In the genomic region with DNA sequence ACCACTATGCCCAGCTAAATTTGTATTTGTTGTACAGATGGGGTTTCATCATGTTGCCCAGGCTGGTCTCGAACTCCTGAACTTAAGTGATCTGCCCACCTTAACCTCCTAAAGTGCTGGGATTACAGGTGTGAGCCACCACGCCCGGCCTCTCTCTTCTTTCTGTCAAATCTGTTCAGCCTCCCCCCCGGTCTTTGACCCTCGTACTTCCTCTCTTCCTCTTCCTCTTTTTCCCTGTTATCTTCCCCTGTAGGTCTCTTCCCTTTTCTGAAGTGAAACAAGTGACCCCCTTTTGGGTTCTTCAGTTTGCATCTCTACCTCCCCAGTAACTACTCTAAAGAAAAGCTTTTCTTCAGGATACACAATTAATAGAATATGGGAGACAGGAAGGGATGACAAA, we compare ENCODE assay signal across 20 cellular contexts. TPM values are rescaled to one million over a fixed set of nuclear protein-coding genes. Genes with fewer than 3 reads are reported as not detected.
DNase-seq lines count a peak whose midpoint lies in the region; ATAC-seq and TF ChIP-seq lines count a peak whose summit lies in the region.
"Had no signal": no experiment of that assay in that cellular context is flagged by ENCODE, and none has a peak within 500 bp of the region (broad histone marks: within the 10 kb centered on the region; RNA-seq: fewer than 3 reads in every experiment).

No MANE protein-coding gene starts in this region.

- WGBS in adrenal gland, 4 donors = 73 to 81% (median 75%) methylated on average over 5 of the region's 5 CpGs
- WGBS in heart left ventricle, 4 donors = 75 to 79% (median 78%) methylated on average over 5 of the region's 5 CpGs

- no peaks in the 10 kb centered on the region for H3K27me3 Mint-ChIP-seq in dendritic cell treated with granulocyte-macrophage colony-stimulating factor and Interleukin-4, amounts not matched to agents 40 ng/mL and 50 ng/mL, for 4 days

- H3K27ac ChIP-seq in adrenal gland = no peak overlapping the region
- no peak overlapping the region for H3K27ac ChIP-seq in heart left ventricle
- H3K27ac ChIP-seq: SJCRH30 had no signal

- H3K4me1 ChIP-seq in adrenal gland (replicated peaks in 1 of 2) (no peaks in the 10 kb centered on the region), heart left ventricle (peaks cover 0 to 12% (median 0%) of the 10 kb centered on the region in 12 donors)
- H3K4me1 ChIP-seq: SJCRH30 had no signal

- TF ChIP-seq POLR2A in adrenal gland (IDR thresholded peaks at IDR 0.05) (no peak), heart left ventricle (IDR thresholded peaks at IDR 0.05) (no peak)

- no peak for ATAC-seq in heart left ventricle
- ATAC-seq: natural killer cell treated with Interleukin-12 subunit alpha and Interleukin-12 subunit beta and Interleukin-15 and Interleukin-18, amount 100 ng/mL, for 72 hours; sciatic nerve; T-helper 17 cell had no signal

- no peak overlapping the region for H3K4me3 Mint-ChIP-seq in dendritic cell treated with granulocyte-macrophage colony-stimulating factor and Interleukin-4, amounts not matched to agents 40 ng/mL and 50 ng/mL, for 4 days
- H3K4me3 Mint-ChIP-seq: natural killer cell treated with Interleukin-12 subunit alpha and Interleukin-12 subunit beta and Interleukin-15 and Interleukin-18, amount 100 ng/mL, for 72 hours; T-helper 17 cell had no signal

- H3K4me3 ChIP-seq in adrenal gland (no peak overlapping the region), heart left ventricle (no peak overlapping the region)
- H3K4me3 ChIP-seq: SJCRH30 had no signal

- peak; percentile 57 to 69 for DNase-seq in AML-193 (lab: John Stamatoyannopoulos, UW)
- DNase-seq in Kasumi-1 (lab: John Stamatoyannopoulos, UW) = peak; percentile 63 to 76
- DNase-seq in SIG-M5 (lab: John Stamatoyannopoulos, UW) = peak; percentile 26
- no peak for DNase-seq in adrenal gland
- no peak for DNase-seq in activated T-cell treated with anti-CD3 and anti-CD28 coated beads for 4 hours
- no peak for DNase-seq in activated T-cell treated with anti-CD3 and anti-CD28 coated beads, Interleukin-2, amount 50 U/mL, for 1 hour
- no peak for DNase-seq in heart left ventricle
- DNase-seq: activated CD4-positive, alpha-beta T cell treated with anti-CD3 and anti-CD28 coated beads, Interleukin-2, amount 50 U/mL, for 4 hours; NCI-H1048; NCI-H187 treated with DMSO at 0.1 percent for 48 hours; NCI-H2227 treated with DMSO at 0.1 percent for 48 hours; posterior cingulate gyrus; SJCRH30; stimulated activated CD4-positive, alpha-beta T cell treated with anti-CD3 and anti-CD28 coated beads, Interleukin-15, amount 100 ng/mL, for 24 hours; stimulated activated CD8-positive, alpha-beta memory T cell treated with anti-CD3 and anti-CD28 coated beads, Interleukin-4, amount 100 ng/mL, for 48 hours; T-helper 17 cell had no signal

- intact Hi-C loops in dendritic cell treated with granulocyte-macrophage colony-stimulating factor and Interleukin-4, amounts not matched to agents 40 ng/mL and 50 ng/mL, for 4 days (cut with micrococcal nuclease) = no loop called here
- intact Hi-C loops in adrenal gland (cut with DNase I) (no loop called here), heart left ventricle (cut with DNase I) (no loop called here)

- H3K36me3 ChIP-seq in adrenal gland (replicated peaks in 1 of 2) = no peaks in the 10 kb centered on the region
- no peaks in the 10 kb centered on the region for H3K36me3 ChIP-seq in heart left ventricle
- H3K36me3 ChIP-seq: SJCRH30 had no signal

- H3K27ac Mint-ChIP-seq in dendritic cell treated with granulocyte-macrophage colony-stimulating factor and Interleukin-4, amounts not matched to agents 40 ng/mL and 50 ng/mL, for 4 days = peak overlapping the region; percentile 65
- H3K27ac Mint-ChIP-seq: natural killer cell treated with Interleukin-12 subunit alpha and Interleukin-12 subunit beta and Interleukin-15 and Interleukin-18, amount 100 ng/mL, for 72 hours; T-helper 17 cell had no signal

- H3K27me3 ChIP-seq in adrenal gland = no peaks in the 10 kb centered on the region
- no peaks in the 10 kb centered on the region for H3K27me3 ChIP-seq in heart left ventricle
- H3K27me3 ChIP-seq: SJCRH30 had no signal

- H3K4me1 Mint-ChIP-seq in dendritic cell treated with granulocyte-macrophage colony-stimulating factor and Interleukin-4, amounts not matched to agents 40 ng/mL and 50 ng/mL, for 4 days (ENCODE audit: low read depth) = peaks cover 22% of the 10 kb centered on the region

- H3K9me3 ChIP-seq in adrenal gland (replicated peaks in 1 of 3) = no peaks in the 10 kb centered on the region
- no peaks in the 10 kb centered on the region for H3K9me3 ChIP-seq in heart left ventricle
- H3K9me3 ChIP-seq: SJCRH30 had no signal

- TF ChIP-seq CTCF in adrenal gland (IDR thresholded peaks at IDR 0.05) (no peak), heart left ventricle (IDR thresholded peaks at IDR 0.05) (no peak)

- peaks cover 8% of the 10 kb centered on the region for H3K9me3 Mint-ChIP-seq in dendritic cell treated with granulocyte-macrophage colony-stimulating factor and Interleukin-4, amounts not matched to agents 40 ng/mL and 50 ng/mL, for 4 days
- H3K9me3 Mint-ChIP-seq: IgD-negative memory B cell; natural killer cell treated with Interleukin-12 subunit alpha and Interleukin-12 subunit beta and Interleukin-15 and Interleukin-18, amount 100 ng/mL, for 72 hours had no signal

- no peaks in the 10 kb centered on the region for H3K36me3 Mint-ChIP-seq in dendritic cell treated with granulocyte-macrophage colony-stimulating factor and Interleukin-4, amounts not matched to agents 40 ng/mL and 50 ng/mL, for 4 days (ENCODE audit: low read depth)
- H3K36me3 Mint-ChIP-seq: IgD-negative memory B cell; natural killer cell treated with Interleukin-12 subunit alpha and Interleukin-12 subunit beta and Interleukin-15 and Interleukin-18, amount 100 ng/mL, for 72 hours had no signal

RNA-seq across cellular contexts. Expression of gene DHX40, which starts 31.7 kb away (rescaled TPM):
- total RNA-seq in adrenal gland (10 to 100 TPM; 20.3 to 48.6 (median 39.8) TPM), heart left ventricle (10 to 100 TPM; 15.5 to 25.4 (median 21.2) TPM)
- polyA plus RNA-seq in adrenal gland (10 to 100 TPM; 19.3 to 27.8 (median 25.7) TPM), heart left ventricle (10 to 100 TPM in 1 of 2 donors, 1 to 10 TPM in 1; 5.5 to 21.9 TPM)

Comparison
In these comparisons a context has a peak if more than half of its experiments do, and no peak if none do; other contexts are left out.
1. DNase-seq: peak in AML-193 (2 of 2), Kasumi-1 (2 of 2) and SIG-M5 (single experiment); none in adrenal gland (0 of 7), activated T-cell treated with anti-CD3 and anti-CD28 coated beads for 4 hours (single experiment), activated T-cell treated with anti-CD3 and anti-CD28 coated beads, Interleukin-2, amount 50 U/mL, for 1 hour (single experiment) and heart left ventricle (0 of 5).